ENCODE assay signal across 8 cellular contexts in genomic region chr1:8396083-8396911, GRCh38.
DNase-seq lines count a peak whose midpoint lies in the region; ATAC-seq and TF ChIP-seq lines count a peak whose summit lies in the region.

No MANE protein-coding gene starts in this region.

- no peak for DNase-seq in activated B cell treated with CpG ODN at 0.5 μM for 24 hours
- peak; percentile 80 for DNase-seq in fibroblast of villous mesenchyme (ENCODE audit: low read depth)
- peak; percentile 54 for DNase-seq in skeletal muscle cell (ENCODE audit: low read depth)
- no peak for DNase-seq in UCSD-AML1 (lab: John Stamatoyannopoulos, UW; ENCODE audit: unreplicated experiment)
- no peak for DNase-seq in NCI-H345 treated with DMSO at 0.1 percent for 48 hours (lab: John Stamatoyannopoulos, UW; ENCODE audit: unreplicated experiment)
- DNase-seq in DMS153 treated with DMSO at 0.1 percent for 48 hours (lab: John Stamatoyannopoulos, UW; ENCODE audit: unreplicated experiment): no peak
- no peak for DNase-seq in HUDEP-2 (lab: John Stamatoyannopoulos, UW; ENCODE audit: unreplicated experiment in 76 of 76)

- H3K4me1 Mint-ChIP-seq in activated B cell treated with CpG ODN at 0.5 μM for 24 hours: peaks cover 76% of the 10 kb centered on the region

- CTCF ChIA-PET in activated B cell treated with CpG ODN at 0.5 μM for 24 hours (lab: Charles Lee): interaction anchor here (3.4 kb wide), 1 partner anchor 13 kb away, joined by 12 read pairs; no protein-coding TSS in a partner anchor

- intact Hi-C loops in activated B cell treated with CpG ODN at 0.5 μM for 24 hours (cut with micrococcal nuclease): no loop called here

- POLR2A ChIA-PET in activated B cell treated with CpG ODN at 0.5 μM for 24 hours (lab: Charles Lee): interaction anchor here (0.6 to 1.6 kb wide), 4 partner anchors 14 to 742 kb away, joined by 3 to 6 read pairs (median 5); no protein-coding TSS in a partner anchor

- no peaks in the 10 kb centered on the region for H3K27me3 Mint-ChIP-seq in activated B cell treated with CpG ODN at 0.5 μM for 24 hours

- no peak for ATAC-seq in activated B cell treated with CpG ODN at 0.5 μM for 24 hours (ENCODE audit: low read depth)

- TF ChIP-seq CTCF in activated B cell treated with CpG ODN at 0.5 μM for 24 hours (IDR thresholded peaks at IDR 0.05): no peak
- TF ChIP-seq CTCF in fibroblast of villous mesenchyme (IDR thresholded peaks at IDR 0.05; ENCODE audit: insufficient read depth, low read depth, low read length): no peak

- no peaks in the 10 kb centered on the region for H3K9me3 Mint-ChIP-seq in activated B cell treated with CpG ODN at 0.5 μM for 24 hours

- H3K4me3 ChIP-seq in GM08714 (ENCODE audit: low read length) (peak overlapping the region; percentile 51; the same call in 1 of the 2 replicates), fibroblast of villous mesenchyme (ENCODE audit: low read depth, low read length) (no peak overlapping the region), skeletal muscle cell (ENCODE audit: low read depth, low read length) (no peak overlapping the region)

- H3K27ac Mint-ChIP-seq in activated B cell treated with CpG ODN at 0.5 μM for 24 hours: peak overlapping the region; percentile 82

- peak overlapping the region; percentile 79 for H3K4me3 Mint-ChIP-seq in activated B cell treated with CpG ODN at 0.5 μM for 24 hours

- peaks cover 32% of the 10 kb centered on the region for H3K36me3 Mint-ChIP-seq in activated B cell treated with CpG ODN at 0.5 μM for 24 hours (ENCODE audit: low read depth)

Comparison
In these comparisons a context has a peak if more than half of its experiments do, and no peak if none do; other contexts are left out.
1. DNase-seq: peak in fibroblast of villous mesenchyme (single experiment) and skeletal muscle cell (single experiment); none in activated B cell treated with CpG ODN at 0.5 μM for 24 hours (single experiment), UCSD-AML1 (single experiment), NCI-H345 treated with DMSO at 0.1 percent for 48 hours (single experiment), DMS153 treated with DMSO at 0.1 percent for 48 hours (single experiment) and HUDEP-2 (0 of 76).